Comparison of ENCODE assay signal across 24 cellular contexts in the genomic region with DNA sequence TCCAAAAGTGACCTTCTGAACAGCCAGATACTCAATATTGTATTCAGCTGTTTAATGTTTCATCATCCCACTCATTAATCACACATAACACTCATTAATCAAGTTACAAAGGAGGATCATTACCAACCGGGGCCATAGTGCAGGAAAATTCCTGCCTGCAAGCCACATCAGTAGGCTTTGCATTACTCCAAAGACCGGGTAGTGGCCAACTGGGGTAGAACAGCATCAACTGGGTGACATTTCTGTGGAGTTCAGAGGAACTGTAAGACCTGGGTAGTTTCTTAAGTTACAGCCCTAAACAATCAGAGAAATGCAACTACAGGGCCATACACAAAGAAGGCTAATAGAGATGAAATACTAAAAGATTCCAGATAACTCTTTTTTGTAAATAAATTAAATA.
"Had no signal": no experiment of that assay in that cellular context is flagged by ENCODE, and none has a peak within 500 bp of the region (broad histone marks: within the 10 kb centered on the region; RNA-seq: fewer than 3 reads in every experiment).

No MANE protein-coding gene starts in this region.

- H3K27ac Mint-ChIP-seq: activated B cell treated with CpG ODN at 0.5 μM for 24 hours; activated CD4-positive, alpha-beta T cell treated with anti-CD3 and anti-CD28 coated beads for 36 hours; activated naive CD8-positive, alpha-beta T cell treated with anti-CD3 and anti-CD28 coated beads for 36 hours; activated T-cell treated with anti-CD3 and anti-CD28 coated beads, Interleukin-2, amount 50 U/mL, for 24 hours; activated T-helper 17 cell treated with anti-CD3 and anti-CD28 coated beads, Interleukin-2, amount 50 U/mL, for 72 hours; memory B cell; stimulated activated effector memory CD8-positive, alpha-beta T cell treated with anti-CD3 and anti-CD28 coated beads, Interleukin-12 subunit alpha, Interleukin-12 subunit beta, amount 100 ng/mL, for 72 hours; stimulated activated naive CD8-positive, alpha-beta T cell treated with anti-CD3 and anti-CD28 coated beads, Interleukin-15, amount 100 ng/mL, for 72 hours had no signal

- H3K36me3 Mint-ChIP-seq: activated naive CD8-positive, alpha-beta T cell treated with anti-CD3 and anti-CD28 coated beads for 36 hours; memory B cell; stimulated activated effector memory CD8-positive, alpha-beta T cell treated with anti-CD3 and anti-CD28 coated beads, Interleukin-12 subunit alpha, Interleukin-12 subunit beta, amount 100 ng/mL, for 72 hours had no signal

- H3K27ac ChIP-seq: right lobe of liver, skin epidermis, tibial nerve had no signal

- H3K4me1 ChIP-seq: tibial nerve had no signal

- H3K4me3 Mint-ChIP-seq: activated B cell treated with CpG ODN at 0.5 μM for 24 hours; activated CD4-positive, alpha-beta T cell treated with anti-CD3 and anti-CD28 coated beads for 36 hours; activated naive CD8-positive, alpha-beta T cell treated with anti-CD3 and anti-CD28 coated beads for 36 hours; activated T-cell treated with anti-CD3 and anti-CD28 coated beads, Interleukin-2, amount 50 U/mL, for 24 hours; activated T-helper 17 cell treated with anti-CD3 and anti-CD28 coated beads, Interleukin-2, amount 50 U/mL, for 72 hours; central memory CD8-positive, alpha-beta T cell; memory B cell; stimulated activated effector memory CD8-positive, alpha-beta T cell treated with anti-CD3 and anti-CD28 coated beads, Interleukin-12 subunit alpha, Interleukin-12 subunit beta, amount 100 ng/mL, for 72 hours; stimulated activated naive CD8-positive, alpha-beta T cell treated with anti-CD3 and anti-CD28 coated beads, Interleukin-15, amount 100 ng/mL, for 72 hours had no signal

- DNase-seq: activated B cell treated with CpG ODN at 0.5 μM for 24 hours; activated CD4-positive, alpha-beta T cell treated with anti-CD3 and anti-CD28 coated beads for 36 hours; activated CD4-positive, alpha-beta T cell treated with anti-CD3 and anti-CD28 coated beads, Interleukin-2, amount 50 U/mL, for 4 hours; activated CD8-positive, alpha-beta memory T cell treated with anti-CD3 and anti-CD28 coated beads for 24 hours; activated CD8-positive, alpha-beta memory T cell treated with anti-CD3 and anti-CD28 coated beads, Interleukin-2, amount 50 U/mL, for 4 hours; activated naive CD4-positive, alpha-beta T cell treated with Interleukin-2 at 50 U/mL for 16 hours; activated naive CD8-positive, alpha-beta T cell treated with anti-CD3 and anti-CD28 coated beads for 36 hours; activated T-cell treated with anti-CD3 and anti-CD28 coated beads, Interleukin-2, amount 50 U/mL, for 24 hours; effector memory CD4-positive, alpha-beta T cell; hippocampal formation; islet precursor cell; left cardiac atrium; posterior cingulate gyrus; right lobe of liver; stimulated activated CD4-positive, alpha-beta T cell treated with anti-CD3 and anti-CD28 coated beads, Interleukin-2, amount 100 ng/mL, for 24 hours; stimulated activated naive CD8-positive, alpha-beta T cell treated with anti-CD3 and anti-CD28 coated beads, Interleukin-15, amount 100 ng/mL, for 72 hours; T1000 had no signal

- H3K9me3 ChIP-seq: right lobe of liver, tibial nerve had no signal

- H3K4me3 ChIP-seq: right lobe of liver, skin epidermis, tibial nerve had no signal

- H3K9me3 Mint-ChIP-seq: activated naive CD8-positive, alpha-beta T cell treated with anti-CD3 and anti-CD28 coated beads for 36 hours; activated T-cell treated with anti-CD3 and anti-CD28 coated beads, Interleukin-2, amount 50 U/mL, for 24 hours; activated T-helper 17 cell treated with anti-CD3 and anti-CD28 coated beads, Interleukin-2, amount 50 U/mL, for 72 hours; stimulated activated naive CD8-positive, alpha-beta T cell treated with anti-CD3 and anti-CD28 coated beads, Interleukin-15, amount 100 ng/mL, for 72 hours had no signal

- H3K27me3 Mint-ChIP-seq: activated B cell treated with CpG ODN at 0.5 μM for 24 hours; activated T-cell treated with anti-CD3 and anti-CD28 coated beads, Interleukin-2, amount 50 U/mL, for 24 hours; central memory CD8-positive, alpha-beta T cell had no signal

- H3K36me3 ChIP-seq: right lobe of liver, tibial nerve had no signal

- H3K4me1 Mint-ChIP-seq: activated B cell treated with CpG ODN at 0.5 μM for 24 hours; activated CD4-positive, alpha-beta T cell treated with anti-CD3 and anti-CD28 coated beads for 36 hours; activated naive CD8-positive, alpha-beta T cell treated with anti-CD3 and anti-CD28 coated beads for 36 hours; activated T-helper 17 cell treated with anti-CD3 and anti-CD28 coated beads, Interleukin-2, amount 50 U/mL, for 72 hours; central memory CD8-positive, alpha-beta T cell; memory B cell; stimulated activated effector memory CD8-positive, alpha-beta T cell treated with anti-CD3 and anti-CD28 coated beads, Interleukin-12 subunit alpha, Interleukin-12 subunit beta, amount 100 ng/mL, for 72 hours; stimulated activated naive CD8-positive, alpha-beta T cell treated with anti-CD3 and anti-CD28 coated beads, Interleukin-15, amount 100 ng/mL, for 72 hours had no signal

- H3K27me3 ChIP-seq: right lobe of liver, tibial nerve had no signal

- ATAC-seq: activated CD4-positive, alpha-beta T cell treated with anti-CD3 and anti-CD28 coated beads for 36 hours; activated T-helper 17 cell treated with anti-CD3 and anti-CD28 coated beads, Interleukin-2, amount 50 U/mL, for 72 hours; esophagus mucosa; left cardiac atrium; stimulated activated effector memory CD8-positive, alpha-beta T cell treated with anti-CD3 and anti-CD28 coated beads, Interleukin-12 subunit alpha, Interleukin-12 subunit beta, amount 100 ng/mL, for 72 hours; stimulated activated naive CD8-positive, alpha-beta T cell treated with anti-CD3 and anti-CD28 coated beads, Interleukin-15, amount 100 ng/mL, for 72 hours had no signal
